Comparison of ENCODE assay signal across 14 cellular contexts in genomic region chr2:226904592-226904991, GRCh38.
DNase-seq lines count a peak whose midpoint lies in the region; ATAC-seq and TF ChIP-seq lines count a peak whose summit lies in the region.
"Had no signal": no experiment of that assay in that cellular context is flagged by ENCODE, and none has a peak within 500 bp of the region (broad histone marks: within the 10 kb centered on the region; RNA-seq: fewer than 3 reads in every experiment).

No MANE protein-coding gene starts in this region.

- ATAC-seq in natural killer cell treated with Interleukin-12 subunit alpha and Interleukin-12 subunit beta and Interleukin-15 and Interleukin-18, amount 100 ng/mL, for 72 hours = peak in 1 of 2 donors; percentile 59
- ATAC-seq in natural killer cell (no peak), HG02610 (IDR thresholded peaks at IDR 0.05; ENCODE audit: unreplicated experiment) (peak; percentile 66), HG03469 (IDR thresholded peaks at IDR 0.05; ENCODE audit: unreplicated experiment) (peak; percentile 38)
- ATAC-seq: gastroesophageal sphincter had no signal

- TF ChIP-seq CTCF in natural killer cell (IDR thresholded peaks at IDR 0.05) = no peak

- intact Hi-C loops in natural killer cell (cut with micrococcal nuclease) = no loop called here

- no peak for DNase-seq in natural killer cell treated with Interleukin-12 subunit alpha and Interleukin-12 subunit beta and Interleukin-15 and Interleukin-18, amount 100 ng/mL, for 72 hours (ENCODE audit: low spot score)
- DNase-seq in natural killer cell = no peak
- DNase-seq in NCI-H2227 (lab: John Stamatoyannopoulos, UW; ENCODE audit: unreplicated experiment) = no peak
- DNase-seq in NCI-H345 treated with DMSO at 0.1 percent for 48 hours (lab: John Stamatoyannopoulos, UW; ENCODE audit: unreplicated experiment) = no peak
- DNase-seq in H7 = no peak
- no peak for DNase-seq in NCI-H1436 (lab: John Stamatoyannopoulos, UW)
- DNase-seq: activated CD8-positive, alpha-beta memory T cell treated with anti-CD3 and anti-CD28 coated beads, Interleukin-2, amount 50 U/mL, for 4 hours; NCI-H2081; stimulated activated naive CD4-positive, alpha-beta T cell treated with Interleukin-2 at 50 U/mL for 16 hours had no signal

- no peaks in the 10 kb centered on the region for H3K27me3 Mint-ChIP-seq in natural killer cell treated with Interleukin-12 subunit alpha and Interleukin-12 subunit beta and Interleukin-15 and Interleukin-18, amount 100 ng/mL, for 72 hours
- H3K27me3 Mint-ChIP-seq in natural killer cell (ENCODE audit: low read depth in 2 of 2) = no peaks in the 10 kb centered on the region
- H3K27me3 Mint-ChIP-seq: central memory CD8-positive, alpha-beta T cell had no signal

- no peaks in the 10 kb centered on the region for H3K36me3 Mint-ChIP-seq in natural killer cell treated with Interleukin-12 subunit alpha and Interleukin-12 subunit beta and Interleukin-15 and Interleukin-18, amount 100 ng/mL, for 72 hours
- H3K36me3 Mint-ChIP-seq in natural killer cell = no peaks in the 10 kb centered on the region

- H3K4me3 ChIP-seq in H7 (ENCODE audit: insufficient read depth, low read depth, low read length) = no peak overlapping the region
- H3K4me3 ChIP-seq: gastroesophageal sphincter, SK-N-MC had no signal

- H3K27ac Mint-ChIP-seq in natural killer cell treated with Interleukin-12 subunit alpha and Interleukin-12 subunit beta and Interleukin-15 and Interleukin-18, amount 100 ng/mL, for 72 hours = peak overlapping the region in 1 of 2 donors; percentile 41
- H3K27ac Mint-ChIP-seq in natural killer cell = no peak overlapping the region

- H3K4me1 Mint-ChIP-seq in natural killer cell treated with Interleukin-12 subunit alpha and Interleukin-12 subunit beta and Interleukin-15 and Interleukin-18, amount 100 ng/mL, for 72 hours (ENCODE audit: low read depth in 2 of 2) = peaks cover 34 to 50% of the 10 kb centered on the region in 2 donors
- H3K4me1 Mint-ChIP-seq in natural killer cell = peaks cover 34 to 40% of the 10 kb centered on the region in 2 donors

- H3K27me3 ChIP-seq in H7 (ENCODE audit: control insufficient read depth, insufficient read depth, low read length) = no peaks in the 10 kb centered on the region
- H3K27me3 ChIP-seq: gastroesophageal sphincter had no signal

- H3K4me3 Mint-ChIP-seq in natural killer cell treated with Interleukin-12 subunit alpha and Interleukin-12 subunit beta and Interleukin-15 and Interleukin-18, amount 100 ng/mL, for 72 hours = peak overlapping the region; percentile 24
- H3K4me3 Mint-ChIP-seq in natural killer cell = no peak overlapping the region
- H3K4me3 Mint-ChIP-seq: central memory CD8-positive, alpha-beta T cell had no signal

- no peaks in the 10 kb centered on the region for H3K9me3 Mint-ChIP-seq in natural killer cell treated with Interleukin-12 subunit alpha and Interleukin-12 subunit beta and Interleukin-15 and Interleukin-18, amount 100 ng/mL, for 72 hours
- no peaks in the 10 kb centered on the region for H3K9me3 Mint-ChIP-seq in natural killer cell
- H3K9me3 Mint-ChIP-seq: central memory CD8-positive, alpha-beta T cell had no signal

- H3K36me3 ChIP-seq in H7 (replicated peaks; ENCODE audit: control insufficient read depth, insufficient read depth, low read length) = no peaks in the 10 kb centered on the region

Comparison
In these comparisons a context has a peak if more than half of its experiments do, and no peak if none do; other contexts are left out.
1. ATAC-seq: peak in HG02610 (single experiment) and HG03469 (single experiment); none in natural killer cell (0 of 3).